23 cellular contexts compared by ENCODE assay signal in genomic region chrX:110171442-110171841, GRCh38.
"Had no signal": no experiment of that assay in that cellular context is flagged by ENCODE, and none has a peak within 500 bp of the region (broad histone marks: within the 10 kb centered on the region; RNA-seq: fewer than 3 reads in every experiment).

No MANE protein-coding gene starts in this region.

- H3K27me3 ChIP-seq: spleen, thyroid gland had no signal

- H3K27ac Mint-ChIP-seq: activated naive CD8-positive, alpha-beta T cell treated with anti-CD3 and anti-CD28 coated beads, Interleukin-2, amount 10 ng/mL, durations not matched to agents 7 days and 5 days; activated T-helper 2 cell treated with anti-CD3 and anti-CD28 coated beads, Interferon-gamma antibody, Interleukin-2, Interleukin-4, amounts not matched to agents 10 μg/mL and 5 μg/mL and 100 μg/mL, durations not matched to agents 14 hours and 24 hours and 36 hours; natural killer cell; progenitor cell of endocrine pancreas; T-helper 17 cell had no signal

- H3K4me3 ChIP-seq: coronary artery, lower lobe of right lung, spleen, thyroid gland had no signal

- H3K27me3 Mint-ChIP-seq: activated naive CD8-positive, alpha-beta T cell treated with anti-CD3 and anti-CD28 coated beads, Interleukin-2, amount 10 ng/mL, durations not matched to agents 7 days and 5 days; progenitor cell of endocrine pancreas; T-helper 17 cell had no signal

- H3K27ac ChIP-seq: coronary artery, epithelial cell of prostate, lower lobe of right lung, thyroid gland had no signal

- H3K4me1 ChIP-seq: lower lobe of right lung had no signal

- H3K4me3 Mint-ChIP-seq: activated naive CD8-positive, alpha-beta T cell treated with anti-CD3 and anti-CD28 coated beads, Interleukin-2, amount 10 ng/mL, durations not matched to agents 7 days and 5 days; activated T-cell treated with anti-CD3 and anti-CD28 coated beads, Interleukin-2, amount 50 U/mL, for 4 hours; natural killer cell; T-helper 17 cell had no signal

- H3K9me3 Mint-ChIP-seq: activated naive CD8-positive, alpha-beta T cell treated with anti-CD3 and anti-CD28 coated beads, Interleukin-2, amount 10 ng/mL, durations not matched to agents 7 days and 5 days; activated T-cell treated with anti-CD3 and anti-CD28 coated beads, Interleukin-2, amount 50 U/mL, for 4 hours; activated T-helper 2 cell treated with anti-CD3 and anti-CD28 coated beads, Interferon-gamma antibody, Interleukin-2, Interleukin-4, amounts not matched to agents 10 μg/mL and 5 μg/mL and 100 μg/mL, durations not matched to agents 14 hours and 24 hours and 36 hours; natural killer cell had no signal

- ATAC-seq: activated T-cell treated with anti-CD3 and anti-CD28 coated beads, Interleukin-2, amount 50 U/mL, for 4 hours; left lobe of liver; lower lobe of right lung; stimulated activated naive CD8-positive, alpha-beta T cell treated with anti-CD3 and anti-CD28 coated beads, Interleukin-15, Interleukin-2, amounts not matched to agents 100 U/mL and 50 U/mL, for 24 hours had no signal

- H3K9me3 ChIP-seq: lower lobe of right lung, spleen, thyroid gland had no signal

- H3K36me3 ChIP-seq: lower lobe of right lung, thyroid gland had no signal

- DNase-seq: activated CD4-positive, alpha-beta T cell treated with anti-CD3 and anti-CD28 coated beads for 4 hours; activated CD4-positive, alpha-beta T cell treated with anti-CD3 and anti-CD28 coated beads, Interleukin-2, amount 50 U/mL, for 48 hours; activated CD4-positive, CD25-positive, alpha-beta regulatory T cell; activated CD8-positive, alpha-beta memory T cell treated with anti-CD3 and anti-CD28 coated beads, Interleukin-2, amount 50 U/mL, for 48 hours; activated naive CD4-positive, alpha-beta T cell; activated naive CD8-positive, alpha-beta T cell treated with anti-CD3 and anti-CD28 coated beads, Interleukin-2, amount 10 ng/mL, durations not matched to agents 7 days and 5 days; activated T-cell treated with anti-CD3 and anti-CD28 coated beads, Interleukin-2, amount 50 U/mL, for 4 hours; amygdala; cerebellar nuclear complex; kidney; lower lobe of right lung; natural killer cell; stimulated activated CD4-positive, alpha-beta T cell treated with anti-CD3 and anti-CD28 coated beads, Interleukin-4, amount 100 ng/mL, for 1 hour; stimulated activated naive CD8-positive, alpha-beta T cell treated with anti-CD3 and anti-CD28 coated beads, Interleukin-15, Interleukin-2, amounts not matched to agents 100 U/mL and 50 U/mL, for 24 hours; substantia nigra; T-helper 17 cell; thyroid gland had no signal
